Comparison of ENCODE assay signal across 8 cellular contexts in the genomic region with DNA sequence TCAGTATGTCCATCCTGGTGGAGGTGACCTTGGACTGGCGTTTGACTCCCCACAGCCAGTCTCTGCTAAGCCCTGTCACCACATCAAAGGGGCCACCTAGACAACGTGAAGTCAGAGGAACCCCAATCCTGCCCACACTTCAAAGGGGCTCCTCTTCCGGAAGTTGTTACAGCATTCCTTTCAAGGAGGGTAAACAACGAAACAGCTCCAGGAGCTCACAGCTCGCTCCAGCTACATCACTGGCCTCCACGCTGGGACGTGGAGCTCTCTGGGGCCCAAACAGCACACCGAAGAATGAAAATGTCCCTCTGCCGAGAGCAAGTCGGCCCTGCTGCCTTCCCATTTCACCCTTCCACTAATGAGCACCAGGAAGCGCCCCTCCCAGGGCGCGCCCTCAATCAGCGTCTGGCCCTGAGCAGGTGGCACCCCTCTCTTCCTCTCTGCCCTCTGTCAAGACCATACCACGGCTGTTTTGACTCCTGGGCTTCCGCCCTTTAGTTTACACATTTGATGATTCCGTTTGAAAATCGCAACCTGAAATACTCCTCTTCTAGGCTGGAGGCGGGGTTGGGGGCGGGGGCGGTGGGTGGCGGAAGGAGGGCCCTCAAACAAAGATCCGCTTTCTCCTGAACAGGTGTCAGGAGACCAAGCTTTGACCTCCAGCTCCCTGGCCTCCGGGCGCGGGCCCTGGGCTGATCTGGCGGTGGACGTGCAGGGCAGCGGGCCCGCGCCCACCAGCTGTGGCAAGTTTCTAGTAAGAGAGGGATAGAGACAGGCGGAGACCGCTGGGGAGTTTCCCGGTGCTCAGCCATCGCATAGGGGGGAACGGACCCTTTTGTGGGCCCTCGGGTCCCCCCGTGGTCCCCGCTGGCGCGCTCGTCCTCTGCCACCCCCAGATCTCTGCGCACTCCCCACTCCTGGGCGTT. TPM values are rescaled to one million over a fixed set of nuclear protein-coding genes. Genes with fewer than 3 reads are reported as not detected.
A peak's percentile ranks its signal among the peaks of the same experiment; 100 is the strongest.
DNase-seq lines count a peak whose midpoint lies in the region; ATAC-seq, FAIRE-seq and TF ChIP-seq lines count a peak whose summit lies in the region.

No MANE protein-coding gene starts in this region.

- no TSS peak for BruUV-seq in K562 (replicated peaks; lab: Mats Ljungman, UMichigan)

- intact Hi-C loops in K562 (cut with micrococcal nuclease) = no loop called here
- intact Hi-C loops in lower leg skin (cut with DNase I; ENCODE audit: low total_unique reads) = loop anchor here (10.0 kb wide), 1 partner anchor 85 kb away; no protein-coding TSS in a partner anchor

- TF ChIP-seq CTCF in K562 (IDR thresholded peaks at IDR 0.05 in 2 of 3, conservative IDR thresholded peaks at IDR 0.05 in 1 of 3; ENCODE audit: insufficient read depth in 2 of 3, low read depth in 1 of 3, low read length in 3 of 3) (no peak), lower leg skin (IDR thresholded peaks at IDR 0.05) (peak in 1 of 3 donors; percentile 91)

- no peak overlapping the region for H3K27ac ChIP-seq in K562 (ENCODE audit: extremely low read depth, low read depth, low read length)

- H3K9me3 ChIP-seq in K562 (replicated peaks; ENCODE audit: control insufficient read depth, insufficient read depth, low read depth, low read length) = no peaks in the 10 kb centered on the region

- FAIRE-seq in K562 (lab: Jason Lieb, UNC) = no peak
- FAIRE-seq in H54 (lab: Jason Lieb, UNC) = no peak

- in situ Hi-C loops in K562 (cut with MboI) = no loop called here

- H4K20me1 ChIP-seq in K562 (replicated peaks; ENCODE audit: control insufficient read depth, insufficient read depth, low read length) = no peaks in the 10 kb centered on the region

- no peak for TF ChIP-seq RAD21 in K562 (CRISPR knock-in tag; conservative IDR thresholded peaks at IDR 0.05 in 1 of 2, IDR thresholded peaks at IDR 0.05 in 1 of 2)

- peak overlapping the region; percentile 54 for H2AFZ ChIP-seq in K562 (ENCODE audit: low read depth, low read length)

- 82% methylated on average over 36 of the region's 44 CpGs for WGBS in K562 (ENCODE audit: insufficient coverage, low coverage, missing lambda C conversion rate)
- 12 to 14% methylated on average over 38 to 42 of the region's 44 CpGs for WGBS in lower leg skin, 2 donors

- TF ChIP-seq EP300 in K562 (IDR thresholded peaks at IDR 0.05; ENCODE audit: low read length) = no peak

- no peak overlapping the region; a peak in 1 of 4 replicates for H3K9ac ChIP-seq in K562 (ENCODE audit: insufficient read depth in 1 of 2, low read depth in 2 of 2, low read length in 2 of 2)

- no peaks in the 10 kb centered on the region for H3K79me2 ChIP-seq in K562 (ENCODE audit: control insufficient read depth, insufficient read depth, low read length)

- H3K9me1 ChIP-seq in K562 (ENCODE audit: control insufficient read depth, insufficient read depth, low read length) = no peaks in the 10 kb centered on the region

- DNase-seq in T follicular helper cell (ENCODE audit: low read depth) (peak; percentile 57), K562 (ENCODE audit: extremely low read depth in 1 of 4, low spot score in 3 of 4) (no peak), lower leg skin (ENCODE audit: low spot score in 2 of 2) (no peak), H54 (ENCODE audit: insufficient read length, low spot score) (no peak), DMS114 treated with DMSO at 0.1 percent for 48 hours (lab: John Stamatoyannopoulos, UW; ENCODE audit: unreplicated experiment) (no peak), A172 (ENCODE audit: low spot score) (no peak)
- DNase-seq in stimulated activated CD8-positive, alpha-beta memory T cell treated with anti-CD3 and anti-CD28 coated beads, Interleukin-15, amount 100 ng/mL, for 4 hours (ENCODE audit: low read depth in 2 of 2) = peak; percentile 25 to 30

- no peaks in the 10 kb centered on the region for H3K27me3 ChIP-seq in K562 (ENCODE audit: control insufficient read depth in 2 of 2, insufficient read depth in 2 of 2, low read length in 2 of 2)

- POLR2A ChIA-PET in K562 (lab: Yijun Ruan, JAX) = interaction anchor here (0.7 to 1.7 kb wide), 2 partner anchors 9 to 12 kb away, joined by 4 to 8 read pairs; no protein-coding TSS in a partner anchor

- H3K4me3 ChIP-seq in K562 = no peak overlapping the region
- peak overlapping the region; percentile 36 for H3K4me3 ChIP-seq in lower leg skin (ENCODE audit: low read depth, poor library complexity, severe bottlenecking)

- no peaks in the 10 kb centered on the region for H3K36me3 ChIP-seq in K562 (ENCODE audit: control insufficient read depth, insufficient read depth, low read length)

- no peak overlapping the region for H3K4me2 ChIP-seq in K562 (ENCODE audit: insufficient read depth, low read length)

- H3K4me1 ChIP-seq in K562 (replicated peaks in 1 of 2; ENCODE audit: control insufficient read depth in 2 of 2, insufficient read depth in 2 of 2, low read length in 2 of 2) = peaks cover 5 to 27% of the 10 kb centered on the region in 2 experiments; a peak in 4 of 5 replicates

- no peak for TF ChIP-seq POLR2A in K562 (conservative IDR thresholded peaks at IDR 0.05)
- TF ChIP-seq POLR2A in lower leg skin (IDR thresholded peaks at IDR 0.05) = no peak
- no peak for TF ChIP-seq POLR2A in H54 (IDR thresholded peaks at IDR 0.05; ENCODE audit: low read depth, low read length)

- ATAC-seq in GM21360 (IDR thresholded peaks at IDR 0.05; ENCODE audit: unreplicated experiment) (peak; percentile 23), K562 (no peak)

- CTCF ChIA-PET in K562 (lab: Yijun Ruan, JAX; ENCODE audit: low intra/inter-chr PET ratio) = no interaction called here

TF ChIP-seq in K562, 482 proteins besides CTCF, POLR2A, EP300 and RAD21:
- TF ChIP-seq COPS2 (conservative IDR thresholded peaks at IDR 0.05) (no peak), TEAD2 (tag; IDR thresholded peaks at IDR 0.05) (no peak), GTF2A2 (tag; IDR thresholded peaks at IDR 0.05) (no peak), PRMT5 (CRISPR knock-in tag; IDR thresholded peaks at IDR 0.05) (no peak), NFIC (IDR thresholded peaks at IDR 0.05) (no peak), MEF2A (IDR thresholded peaks at IDR 0.05; ENCODE audit: control insufficient read depth, low read depth, low read length) (no peak), JUND (IDR thresholded peaks at IDR 0.05; ENCODE audit: borderline replicate concordance, low read depth, low read length) (no peak), JUND (tag; IDR thresholded peaks at IDR 0.05; ENCODE audit: borderline replicate concordance, low read depth, low read length) (no peak)

RNA-seq across cellular contexts. Expression of a gene that starts 53.1 kb away (rescaled TPM):
- 15.5 and 30.7 TPM in 2 replicates for total RNA-seq in K562 (2011; cell fraction: chromatin; rRNA removed; ENCODE audit: low replicate concordance)
- total RNA-seq in K562 (2011; cell fraction: nucleolus; rRNA removed) = 5.2 and 9.6 TPM in 2 replicates
- total RNA-seq in K562 (2011; cell fraction: nucleoplasm; rRNA removed) = 11.7 and 17.5 TPM in 2 replicates
- total RNA-seq in K562 (2014; rRNA removed) (7.4 and 8.4 TPM in 2 replicates), K562 (2014; rRNA removed; fragmentation: Illumina TruSeq; extraction: Trizol) (7.0 and 8.2 TPM in 2 replicates), K562 (2015; rRNA removed; fragmentation: Illumina TruSeq; extraction: Trizol) (3.5 and 4.1 TPM in 2 replicates), K562 (2021) (7.6 and 7.8 TPM in 2 replicates), lower leg skin (10 to 100 TPM; 36.2 to 54.0 (median 46.7) TPM)
- polyA plus RNA-seq in K562 (2011; rRNA removed) (6.4 and 7.6 TPM in 2 replicates), K562 (2014; fragmentation: Illumina TruSeq; extraction: Trizol) (8.3 and 10.3 TPM in 2 replicates), K562 (2014; fragmentation: Nextera tagmentation; extraction: Ambion mirVana) (1 to 10 TPM in 1 of 2 experiments, under 1 TPM in 1; 0.90 to 1.3 TPM), K562 (2014; rRNA removed) (4.4 and 6.7 TPM in 2 replicates)
- polyA plus RNA-seq in K562 (2011; cell fraction: cytosol; rRNA removed) = 2.1 and 3.7 TPM in 2 replicates
- polyA plus RNA-seq in K562 (2011; cell fraction: nucleus; rRNA removed) = 15.0 and 21.3 TPM in 2 replicates
- polyA plus RNA-seq in K562 (2012) = 2.9 and 5.2 TPM in 2 replicates
- polyA minus RNA-seq in K562 (2011; rRNA and poly(A)+ RNA removed) = 21.0 and 23.1 TPM in 2 replicates
- 7.3 and 9.8 TPM in 2 replicates for polyA minus RNA-seq in K562 (2011; cell fraction: cytosol; rRNA and poly(A)+ RNA removed)
- polyA minus RNA-seq in K562 (2011; cell fraction: nucleus; rRNA and poly(A)+ RNA removed) = 9.2 and 16.3 TPM in 2 replicates
- 0.47 and 0.62 TPM in 2 replicates for total RNA-seq in A172 (2014; rRNA removed; shearing (Covaris generic))

Comparison
In these comparisons a context has a peak if more than half of its experiments do, and no peak if none do; other contexts are left out.
1. DNase-seq: peak in T follicular helper cell (single experiment) and stimulated activated CD8-positive, alpha-beta memory T cell treated with anti-CD3 and anti-CD28 coated beads, Interleukin-15, amount 100 ng/mL, for 4 hours (2 of 2); none in K562 (0 of 4), lower leg skin (0 of 2), H54 (single experiment), DMS114 treated with DMSO at 0.1 percent for 48 hours (single experiment) and A172 (single experiment).